Comparison of ENCODE assay signal across 17 cellular contexts in the genomic region with DNA sequence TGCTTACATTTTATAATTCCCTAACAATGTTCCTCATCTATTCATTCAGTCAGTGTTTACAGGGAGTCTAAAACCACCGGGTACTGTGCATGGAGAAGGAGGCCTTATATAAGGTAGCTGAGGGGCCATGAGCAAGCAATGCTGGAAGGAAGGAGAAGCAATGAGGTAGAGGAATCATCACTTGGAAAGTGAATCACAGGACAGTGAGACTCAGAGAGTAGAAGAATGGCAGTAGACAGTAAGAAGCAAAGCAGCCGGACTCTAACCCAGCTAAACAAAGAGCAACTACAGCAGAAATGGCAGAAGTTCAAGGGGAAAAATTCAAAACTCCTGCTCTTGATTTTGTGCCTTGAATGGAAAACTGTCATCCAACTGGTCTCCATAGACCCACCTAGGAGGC.
DNase-seq lines count a peak whose midpoint lies in the region; ATAC-seq, FAIRE-seq and TF ChIP-seq lines count a peak whose summit lies in the region.
"Had no signal": no experiment of that assay in that cellular context is flagged by ENCODE, and none has a peak within 500 bp of the region (broad histone marks: within the 10 kb centered on the region; RNA-seq: fewer than 3 reads in every experiment).

No MANE protein-coding gene starts in this region.

- CTCF ChIA-PET in HepG2 (lab: Yijun Ruan, JAX; ENCODE audit: low intra/inter-chr PET ratio, low total read pairs) = no interaction called here

- POLR2A ChIA-PET in HepG2 (lab: Yijun Ruan, JAX) = no interaction called here

- peaks cover 79% of the 10 kb centered on the region for H3K4me1 Mint-ChIP-seq in activated naive CD4-positive, alpha-beta T cell treated with anti-CD3 and anti-CD28 coated beads, Interleukin-2, amount 50 U/mL, for 24 hours
- H3K4me1 Mint-ChIP-seq in type B pancreatic cell (ENCODE audit: unreplicated experiment) = peaks cover 19% of the 10 kb centered on the region

- peaks cover 12% of the 10 kb centered on the region for H3K36me3 Mint-ChIP-seq in activated naive CD4-positive, alpha-beta T cell treated with anti-CD3 and anti-CD28 coated beads, Interleukin-2, amount 50 U/mL, for 24 hours
- peaks cover 29% of the 10 kb centered on the region for H3K36me3 Mint-ChIP-seq in type B pancreatic cell

- H3K27ac Mint-ChIP-seq in activated naive CD4-positive, alpha-beta T cell treated with anti-CD3 and anti-CD28 coated beads, Interleukin-2, amount 50 U/mL, for 24 hours = peak overlapping the region; percentile 7
- H3K27ac Mint-ChIP-seq in type B pancreatic cell = peak overlapping the region; percentile 15

- H2AFZ ChIP-seq in HepG2 (ENCODE audit: low read length) = no peak overlapping the region

- no peaks in the 10 kb centered on the region for H3K27me3 Mint-ChIP-seq in activated naive CD4-positive, alpha-beta T cell treated with anti-CD3 and anti-CD28 coated beads, Interleukin-2, amount 50 U/mL, for 24 hours
- H3K27me3 Mint-ChIP-seq in type B pancreatic cell = no peaks in the 10 kb centered on the region

- H3K4me2 ChIP-seq in HepG2 (ENCODE audit: low read depth, low read length) = no peak overlapping the region

- no TSS peak for BruUV-seq in HepG2 (replicated peaks; lab: Mats Ljungman, UMichigan)

- H3K27me3 ChIP-seq in lung (ENCODE audit: control insufficient read depth, insufficient read depth) (no peaks in the 10 kb centered on the region), HepG2 (ENCODE audit: control insufficient read depth in 1 of 2, insufficient read depth in 2 of 2, low read length in 2 of 2) (no peaks in the 10 kb centered on the region), Peyer's patch (no peaks in the 10 kb centered on the region)
- H3K27me3 ChIP-seq: right lobe of liver, tibial nerve had no signal

- no peaks in the 10 kb centered on the region for H4K20me1 ChIP-seq in HepG2 (ENCODE audit: insufficient read depth, low read length)

- 50 to 69% methylated on average over 2 of the region's 2 CpGs for WGBS in lung, 2 donors
- WGBS in HepG2 (ENCODE audit: low lambda C conversion rate) = 86% methylated on average over 2 of the region's 2 CpGs

- intact Hi-C loops in HepG2 (cut with micrococcal nuclease; ENCODE audit: unreplicated experiment) = loop anchor here (5.0 kb wide), 2 partner anchors 492 to 547 kb away; no protein-coding TSS in a partner anchor

- H3K4me3 Mint-ChIP-seq in activated naive CD4-positive, alpha-beta T cell treated with anti-CD3 and anti-CD28 coated beads, Interleukin-2, amount 50 U/mL, for 24 hours = no peak overlapping the region
- H3K4me3 Mint-ChIP-seq in type B pancreatic cell = no peak overlapping the region

- ATAC-seq in lung (ENCODE audit: insufficient read depth, low FRiP score) (peak; percentile 44), HepG2 (no peak), HG03139 (IDR thresholded peaks at IDR 0.05; ENCODE audit: unreplicated experiment) (no peak)
- ATAC-seq: left lobe of liver had no signal

- no peak for TF ChIP-seq EP300 in HepG2 (IDR thresholded peaks at IDR 0.05; ENCODE audit: low read depth in 2 of 2, low read length in 2 of 2)
- TF ChIP-seq EP300 in HepG2 (CRISPR knock-in tag; IDR thresholded peaks at IDR 0.05; ENCODE audit: borderline replicate concordance) = no peak

- no peak for FAIRE-seq in HepG2 (lab: Jason Lieb, UNC)

- no peak for TF ChIP-seq POLR2A in HepG2 (IDR thresholded peaks at IDR 0.05; ENCODE audit: insufficient read depth in 1 of 2, low read depth in 2 of 2, low read length in 2 of 2)
- no peak for TF ChIP-seq POLR2A in Peyer's patch (IDR thresholded peaks at IDR 0.05)

- no peaks in the 10 kb centered on the region for H3K9me3 Mint-ChIP-seq in activated naive CD4-positive, alpha-beta T cell treated with anti-CD3 and anti-CD28 coated beads, Interleukin-2, amount 50 U/mL, for 24 hours
- peaks cover 12% of the 10 kb centered on the region for H3K9me3 Mint-ChIP-seq in type B pancreatic cell

- DNase-seq in activated naive CD4-positive, alpha-beta T cell treated with Interleukin-2 at 50 U/mL for 16 hours = no peak
- peak; percentile 67 for DNase-seq in amniotic epithelial cell (ENCODE audit: low read depth)
- DNase-seq in lung (ENCODE audit: low spot score) = no peak
- DNase-seq in type B pancreatic cell (ENCODE audit: extremely low spot score, unreplicated experiment) = no peak
- DNase-seq in HepG2 (ENCODE audit: low spot score) = no peak
- no peak for DNase-seq in Peyer's patch
- DNase-seq: anterior cingulate cortex; DMS79; effector CD8-positive, alpha-beta T cell; glutamatergic neuron; H7; NCI-H1694 treated with DMSO at 0.1 percent for 48 hours; right lobe of liver had no signal

- in situ Hi-C loops in HepG2 (cut with HindIII; ENCODE audit: extremely low pct_ligation_motif_present, low pct_unique_long_range_greater_than_20kb) = no loop called here

- H3K4me1 ChIP-seq in lung (ENCODE audit: control insufficient read depth in 2 of 2, insufficient read depth in 2 of 2, low read length in 2 of 2) (peaks cover 0 to 15% of the 10 kb centered on the region in 2 donors), HepG2 (ENCODE audit: insufficient read depth, low read length) (0 out of 2 replicates have a peak, but pooled peaks cover under 1% of the 10 kb centered on the region), Peyer's patch (peaks cover 0 to 6% (median 0%) of the 10 kb centered on the region in 4 donors)

- TF ChIP-seq RAD21 in HepG2 (CRISPR knock-in tag; IDR thresholded peaks at IDR 0.05) = no peak

- H3K27ac ChIP-seq in lung (ENCODE audit: low read depth in 1 of 2, low read length in 1 of 2) = peak overlapping the region; percentile 70 to 83
- no peak overlapping the region for H3K27ac ChIP-seq in HepG2 (ENCODE audit: extremely low read length, insufficient read depth, low read length)
- H3K27ac ChIP-seq in Peyer's patch = peak overlapping the region in 2 of 4 donors; percentile 3 to 8
- H3K27ac ChIP-seq: right lobe of liver had no signal

- H3K9me3 ChIP-seq in lung (ENCODE audit: control insufficient read depth in 2 of 2, insufficient read depth in 1 of 2, low read length in 1 of 2) (peaks cover 0 to 4% of the 10 kb centered on the region in 2 donors), HepG2 (ENCODE audit: low read length) (peaks cover 9% of the 10 kb centered on the region), Peyer's patch (peaks cover 0 to 3% (median 0%) of the 10 kb centered on the region in 4 donors)
- H3K9me3 ChIP-seq: right lobe of liver had no signal

- H3K9ac ChIP-seq in HepG2 (ENCODE audit: insufficient read depth, low read depth, low read length) = no peak overlapping the region

- H3K36me3 ChIP-seq in lung (ENCODE audit: control insufficient read depth in 2 of 2, insufficient read depth in 2 of 2, low read length in 2 of 2) (no peaks in the 10 kb centered on the region), HepG2 (replicated peaks in 1 of 2; ENCODE audit: control insufficient read depth in 1 of 2, insufficient read depth in 2 of 2, low read length in 2 of 2) (peaks cover 3 to 4% of the 10 kb centered on the region in 2 experiments; a peak in 4 of 5 replicates), Peyer's patch (no peaks in the 10 kb centered on the region)
- H3K36me3 ChIP-seq: right lobe of liver had no signal

- H3K79me2 ChIP-seq in HepG2 (ENCODE audit: insufficient read depth, low read length) = peaks cover 2% of the 10 kb centered on the region

- TF ChIP-seq CTCF in lung (IDR thresholded peaks at IDR 0.05; ENCODE audit: control extremely low read depth, extremely low read depth) (no peak), type B pancreatic cell (conservative IDR thresholded peaks at IDR 0.05) (no peak), HepG2 (CRISPR knock-in tag; IDR thresholded peaks at IDR 0.05) (no peak), Peyer's patch (IDR thresholded peaks at IDR 0.05) (no peak)

- H3K4me3 ChIP-seq in lung (no peak overlapping the region), HepG2 (replicated peaks in 1 of 3; ENCODE audit: insufficient read depth in 1 of 3, low read depth in 2 of 3, low read length in 3 of 3) (no peak overlapping the region), Peyer's patch (no peak overlapping the region)
- H3K4me3 ChIP-seq: right lobe of liver, tibial nerve had no signal

TF ChIP-seq in HepG2, 621 proteins besides CTCF, POLR2A, EP300 and RAD21:
- TF ChIP-seq NCOA2 (CRISPR knock-in tag; IDR thresholded peaks at IDR 0.05) = no peak
- no peak for TF ChIP-seq ZKSCAN5 (CRISPR knock-in tag; IDR thresholded peaks at IDR 0.05)
- TF ChIP-seq ZNF749 (CRISPR knock-in tag; IDR thresholded peaks at IDR 0.05; ENCODE audit: borderline replicate concordance) = no peak
- no peak for TF ChIP-seq ZFP36L1 (CRISPR knock-in tag; IDR thresholded peaks at IDR 0.05)
- TF ChIP-seq CBX1 (IDR thresholded peaks at IDR 0.05; ENCODE audit: low read depth) = no peak
- no peak for TF ChIP-seq DBP (CRISPR knock-in tag; IDR thresholded peaks at IDR 0.05; ENCODE audit: not compliant biosample characterization)
- no peak for TF ChIP-seq SALL1 (CRISPR knock-in tag; IDR thresholded peaks at IDR 0.05)
